ENCODE assay signal across 8 cellular contexts in genomic region chr1:151130837-151131586, GRCh38. TPM values are rescaled to one million over a fixed set of nuclear protein-coding genes. Genes with fewer than 3 reads are reported as not detected.
DNase-seq lines count a peak whose midpoint lies in the region; ATAC-seq and TF ChIP-seq lines count a peak whose summit lies in the region.

No MANE protein-coding gene starts in this region.

- H3K27ac Mint-ChIP-seq in HFFc6 (peak overlapping the region; percentile 54; the same call in 1 of the 2 replicates), chondrocyte (ENCODE audit: unreplicated experiment) (no peak overlapping the region)

- H3K4me3 Mint-ChIP-seq in HFFc6 (peak overlapping the region; percentile 82), chondrocyte (ENCODE audit: unreplicated experiment) (peak overlapping the region; percentile 68)

- peak; percentile 96 for ATAC-seq in left colon

- H3K4me1 Mint-ChIP-seq in HFFc6 (ENCODE audit: low read depth) = peaks cover 14% of the 10 kb centered on the region
- peaks cover 11% of the 10 kb centered on the region for H3K4me1 Mint-ChIP-seq in chondrocyte (ENCODE audit: low read depth)

- no peak for TF ChIP-seq CTCF in HFFc6 (IDR thresholded peaks at IDR 0.05)
- TF ChIP-seq CTCF in chondrocyte (IDR thresholded peaks at IDR 0.05) = no peak

- peak; percentile 89 for DNase-seq in COLO668 (lab: John Stamatoyannopoulos, UW; ENCODE audit: unreplicated experiment)
- DNase-seq in HFFc6 = peak; percentile 56
- DNase-seq in activated CD4-positive, alpha-beta T cell treated with anti-CD3 and anti-CD28 coated beads for 24 hours (ENCODE audit: low read depth in 2 of 2) = peak; percentile 67 to 73
- DNase-seq in chondrocyte (ENCODE audit: low spot score) = peak; percentile 82
- DNase-seq in left colon = peak; percentile 85 to 89
- DNase-seq in stimulated activated CD4-positive, alpha-beta T cell treated with anti-CD3 and anti-CD28 coated beads, Interleukin-15, amount 100 ng/mL, for 48 hours (ENCODE audit: low read depth in 2 of 2) = peak; percentile 84 to 87
- no peak for DNase-seq in NCI-H2107 (lab: John Stamatoyannopoulos, UW)
- DNase-seq in GDM1 (lab: John Stamatoyannopoulos, UW) = no peak

- intact Hi-C loops in left colon (cut with DNase I, micrococcal nuclease) = no loop called here

- H3K9me3 Mint-ChIP-seq in HFFc6 = no peaks in the 10 kb centered on the region
- no peaks in the 10 kb centered on the region for H3K9me3 Mint-ChIP-seq in chondrocyte (ENCODE audit: low read depth)

- H3K36me3 Mint-ChIP-seq in HFFc6 (ENCODE audit: low read depth) (no peaks in the 10 kb centered on the region), chondrocyte (ENCODE audit: low read depth) (peaks cover 2% of the 10 kb centered on the region)

- H3K27me3 Mint-ChIP-seq in HFFc6 (ENCODE audit: insufficient read depth) (peaks cover 4% of the 10 kb centered on the region; the same call in 1 of the 2 replicates), chondrocyte (ENCODE audit: low read depth) (peaks cover 13% of the 10 kb centered on the region)

RNA-seq across cellular contexts. Expression of gene SEMA6C, which starts 15.4 kb away (rescaled TPM):
- total RNA-seq in HFFc6 (2021; fragmentation: NEBNext Ultra II Directional; extraction: Animal tissue kit (Norgen Biotek cat#: 25700)) = 1 to 10 TPM in 5 of 6 experiments, under 1 TPM in 1; 0.94 to 1.5 (median 1.4) TPM
- total RNA-seq in chondrocyte = 7.0 to 9.2 TPM (median 8.9 TPM) in 3 replicates
- 1 to 10 TPM; 2.7 to 2.8 TPM for total RNA-seq in left colon

RNA-seq across cellular contexts. Expression of gene TNFAIP8L2, which starts 25.4 kb away (rescaled TPM):
- not detected for total RNA-seq in HFFc6 (2021; fragmentation: NEBNext Ultra II Directional; extraction: Animal tissue kit (Norgen Biotek cat#: 25700))
- total RNA-seq in chondrocyte (not detected in 3 replicates), left colon (1 to 10 TPM in 1 of 2 donors, under 1 TPM in 1; 0.40 to 2.8 TPM)

RNA-seq across cellular contexts. Expression of gene LYSMD1, which starts 34.7 kb away (rescaled TPM):
- total RNA-seq in HFFc6 (2021; fragmentation: NEBNext Ultra II Directional; extraction: Animal tissue kit (Norgen Biotek cat#: 25700)) = 1 to 10 TPM; 5.0 to 6.6 (median 6.0) TPM
- total RNA-seq in chondrocyte (9.3 to 10.0 TPM (median 9.9 TPM) in 3 replicates), left colon (1 to 10 TPM; 6.8 to 9.2 TPM)

RNA-seq across cellular contexts. Expression of gene SCNM1, which starts 34.9 kb away (rescaled TPM):
- 10 to 100 TPM; 38.4 to 45.7 (median 41.5) TPM for total RNA-seq in HFFc6 (2021; fragmentation: NEBNext Ultra II Directional; extraction: Animal tissue kit (Norgen Biotek cat#: 25700))
- 39.6 to 44.3 TPM (median 40.7 TPM) in 3 replicates for total RNA-seq in chondrocyte
- total RNA-seq in left colon = 10 to 100 TPM; 22.6 to 26.2 TPM

RNA-seq across cellular contexts. Expression of gene TMOD4, which starts 44.8 kb away (rescaled TPM):
- 1 to 10 TPM in 1 of 6 experiments, under 1 TPM in 2, not detected in 3; 0.40 to 1.1 (median 0.99) TPM for total RNA-seq in HFFc6 (2021; fragmentation: NEBNext Ultra II Directional; extraction: Animal tissue kit (Norgen Biotek cat#: 25700))
- 0.60 to 1.9 TPM in 2 of 3 replicates, not detected in the other for total RNA-seq in chondrocyte
- total RNA-seq in left colon = 1 to 10 TPM; 1.2 to 1.6 TPM

Comparison
In these comparisons a context has a peak if more than half of its experiments do, and no peak if none do; other contexts are left out.
1. DNase-seq: peak in COLO668 (single experiment), HFFc6 (single experiment), activated CD4-positive, alpha-beta T cell treated with anti-CD3 and anti-CD28 coated beads for 24 hours (2 of 2), chondrocyte (single experiment), left colon (2 of 2) and stimulated activated CD4-positive, alpha-beta T cell treated with anti-CD3 and anti-CD28 coated beads, Interleukin-15, amount 100 ng/mL, for 48 hours (2 of 2); none in NCI-H2107 (single experiment) and GDM1 (single experiment).